11 cellular contexts compared by ENCODE assay signal in genomic region chr12:6067152-6067916, GRCh38. TPM values are rescaled to one million over a fixed set of nuclear protein-coding genes. Genes with fewer than 3 reads are reported as not detected.
A peak's percentile ranks its signal among the peaks of the same experiment; 100 is the strongest.
DNase-seq lines count a peak whose midpoint lies in the region; ATAC-seq, FAIRE-seq and TF ChIP-seq lines count a peak whose summit lies in the region.
"Had no signal": no experiment of that assay in that cellular context is flagged by ENCODE, and none has a peak within 500 bp of the region (broad histone marks: within the 10 kb centered on the region; RNA-seq: fewer than 3 reads in every experiment).

No MANE protein-coding gene starts in this region.

- peak; percentile 65 for TF ChIP-seq CTCF in BE2C (IDR thresholded peaks at IDR 0.05; ENCODE audit: low read depth, low read length)

- DNase-seq in BE2C (peak; percentile 55), LoVo (ENCODE audit: low spot score) (peak; percentile 23), mesenchymal stem cell (no peak), mesenteric fat pad (ENCODE audit: low spot score) (no peak), GM19239 (ENCODE audit: insufficient read length, low spot score) (no peak)
- no peak for DNase-seq in stimulated activated naive CD4-positive, alpha-beta T cell treated with Interleukin-2 at 50 U/mL for 16 hours (lab: John Stamatoyannopoulos, UW)
- DNase-seq: NCI-H1930; stimulated activated naive CD4-positive, alpha-beta T cell had no signal

- no peaks in the 10 kb centered on the region for H3K79me1 ChIP-seq in mesenchymal stem cell (replicated peaks; ENCODE audit: low read length, poor library complexity, severe bottlenecking)

- peak overlapping the region in 1 of 2 experiments; percentile 88 for H3K18ac ChIP-seq in mesenchymal stem cell (ENCODE audit: low read depth in 1 of 2, low read length in 2 of 2)

- peak overlapping the region in 1 of 2 experiments; percentile 83 for H2BK12ac ChIP-seq in mesenchymal stem cell (ENCODE audit: low read length in 2 of 2)

- no peak overlapping the region for H3K4ac ChIP-seq in mesenchymal stem cell (ENCODE audit: low read depth in 1 of 2, low read length in 2 of 2)

- H3K9me3 ChIP-seq in BE2C (no peaks in the 10 kb centered on the region), mesenchymal stem cell (ENCODE audit: control insufficient read depth, low read length) (no peaks in the 10 kb centered on the region)
- H3K9me3 ChIP-seq: ovary had no signal

- H3K36me3 Mint-ChIP-seq in dendritic cell treated with granulocyte-macrophage colony-stimulating factor and Interleukin-4, amounts not matched to agents 40 ng/mL and 50 ng/mL, for 4 days (ENCODE audit: low read depth) = no peaks in the 10 kb centered on the region

- H3K27me3 Mint-ChIP-seq in dendritic cell treated with granulocyte-macrophage colony-stimulating factor and Interleukin-4, amounts not matched to agents 40 ng/mL and 50 ng/mL, for 4 days = peaks cover 21% of the 10 kb centered on the region

- no peaks in the 10 kb centered on the region for H3K27me3 ChIP-seq in BE2C
- H3K27me3 ChIP-seq in mesenchymal stem cell (ENCODE audit: control insufficient read depth in 1 of 2, insufficient read depth in 1 of 2, low read length in 2 of 2) = no peaks in the 10 kb centered on the region
- H3K27me3 ChIP-seq: ovary had no signal

- H3K14ac ChIP-seq in mesenchymal stem cell (ENCODE audit: low read length in 2 of 2) = peak overlapping the region in 1 of 2 experiments; percentile 57

- H3K4me3 ChIP-seq in BE2C (ENCODE audit: low read depth, low read length) = no peak overlapping the region
- no peak overlapping the region for H3K4me3 ChIP-seq in mesenchymal stem cell (ENCODE audit: insufficient read depth in 1 of 2, low read depth in 1 of 2, low read length in 2 of 2)
- H3K4me3 ChIP-seq: ovary had no signal

- no peak overlapping the region for H3K23ac ChIP-seq in mesenchymal stem cell (ENCODE audit: low read length in 2 of 2)

- 68% methylated on average over 14 of the region's 16 CpGs for WGBS in mesenchymal stem cell

- ATAC-seq in HG03045 (IDR thresholded peaks at IDR 0.05; ENCODE audit: unreplicated experiment) = no peak

- H2BK120ac ChIP-seq in mesenchymal stem cell (ENCODE audit: low read depth, low read length) = no peak overlapping the region

- H4K8ac ChIP-seq in mesenchymal stem cell (ENCODE audit: low read length) = no peak overlapping the region

- H3K27ac ChIP-seq in mesenchymal stem cell (ENCODE audit: low read length, poor library complexity, severe bottlenecking) = no peak overlapping the region
- H3K27ac ChIP-seq: ovary had no signal

- no peak overlapping the region for H2BK15ac ChIP-seq in mesenchymal stem cell (ENCODE audit: low read depth, poor library complexity, severe bottlenecking)

- H3K4me3 Mint-ChIP-seq in dendritic cell treated with granulocyte-macrophage colony-stimulating factor and Interleukin-4, amounts not matched to agents 40 ng/mL and 50 ng/mL, for 4 days = no peak overlapping the region

- H3K4me2 ChIP-seq in mesenchymal stem cell (ENCODE audit: low read length, poor library complexity, severe bottlenecking) = no peak overlapping the region

- no peak overlapping the region for H4K91ac ChIP-seq in mesenchymal stem cell (ENCODE audit: low read length)

- peak overlapping the region; percentile 51 for H3K27ac Mint-ChIP-seq in dendritic cell treated with granulocyte-macrophage colony-stimulating factor and Interleukin-4, amounts not matched to agents 40 ng/mL and 50 ng/mL, for 4 days

- H3K4me1 ChIP-seq in BE2C (peaks cover 8% of the 10 kb centered on the region), mesenchymal stem cell (ENCODE audit: control insufficient read depth, insufficient read depth, low read depth, low read length) (peaks cover 10% of the 10 kb centered on the region)

- H3K36me3 ChIP-seq in BE2C (no peaks in the 10 kb centered on the region), mesenchymal stem cell (ENCODE audit: control insufficient read depth in 1 of 2, insufficient read depth in 2 of 2, low read depth in 1 of 2, low read length in 2 of 2) (no peaks in the 10 kb centered on the region)
- H3K36me3 ChIP-seq: ovary had no signal

- H2AK5ac ChIP-seq in mesenchymal stem cell (ENCODE audit: low read length, severe bottlenecking) = peak overlapping the region; percentile 29

- no peak overlapping the region for H2BK5ac ChIP-seq in mesenchymal stem cell (ENCODE audit: low read depth, low read length, poor library complexity, severe bottlenecking)

- no peak overlapping the region for H2AFZ ChIP-seq in mesenchymal stem cell (ENCODE audit: low read depth, low read length)

- no peak overlapping the region for H3K9ac ChIP-seq in mesenchymal stem cell (ENCODE audit: low read length)

- FAIRE-seq in GM19239 (lab: Jason Lieb, UNC) = no peak

- H3K9me3 Mint-ChIP-seq in dendritic cell treated with granulocyte-macrophage colony-stimulating factor and Interleukin-4, amounts not matched to agents 40 ng/mL and 50 ng/mL, for 4 days = no peaks in the 10 kb centered on the region

- H3K4me1 Mint-ChIP-seq in dendritic cell treated with granulocyte-macrophage colony-stimulating factor and Interleukin-4, amounts not matched to agents 40 ng/mL and 50 ng/mL, for 4 days (ENCODE audit: low read depth) = peaks cover 93% of the 10 kb centered on the region

- intact Hi-C loops in dendritic cell treated with granulocyte-macrophage colony-stimulating factor and Interleukin-4, amounts not matched to agents 40 ng/mL and 50 ng/mL, for 4 days (cut with micrococcal nuclease) = loop anchor here (5.0 kb wide), 2 partner anchors 40 to 130 kb away; no protein-coding TSS in a partner anchor

RNA-seq across cellular contexts. Expression of gene VWF, which starts 57.1 kb away (rescaled TPM):
- polyA plus RNA-seq in BE2C (2012; ENCODE audit: insufficient read depth, insufficient read length, low read depth) = not detected
- polyA plus RNA-seq in mesenchymal stem cell (2013, experiment 1 of 2) = 0.07 TPM
- 0.12 TPM for polyA plus RNA-seq in mesenchymal stem cell (2013, experiment 2 of 2)
- total RNA-seq in mesenteric fat pad = 733 TPM

Comparison
In these comparisons a context has a peak if more than half of its experiments do, and no peak if none do; other contexts are left out.
1. DNase-seq: peak in BE2C (single experiment) and LoVo (single experiment); none in mesenchymal stem cell (single experiment), mesenteric fat pad (single experiment), GM19239 (single experiment) and stimulated activated naive CD4-positive, alpha-beta T cell treated with Interleukin-2 at 50 U/mL for 16 hours (single experiment).